In the genomic region with DNA sequence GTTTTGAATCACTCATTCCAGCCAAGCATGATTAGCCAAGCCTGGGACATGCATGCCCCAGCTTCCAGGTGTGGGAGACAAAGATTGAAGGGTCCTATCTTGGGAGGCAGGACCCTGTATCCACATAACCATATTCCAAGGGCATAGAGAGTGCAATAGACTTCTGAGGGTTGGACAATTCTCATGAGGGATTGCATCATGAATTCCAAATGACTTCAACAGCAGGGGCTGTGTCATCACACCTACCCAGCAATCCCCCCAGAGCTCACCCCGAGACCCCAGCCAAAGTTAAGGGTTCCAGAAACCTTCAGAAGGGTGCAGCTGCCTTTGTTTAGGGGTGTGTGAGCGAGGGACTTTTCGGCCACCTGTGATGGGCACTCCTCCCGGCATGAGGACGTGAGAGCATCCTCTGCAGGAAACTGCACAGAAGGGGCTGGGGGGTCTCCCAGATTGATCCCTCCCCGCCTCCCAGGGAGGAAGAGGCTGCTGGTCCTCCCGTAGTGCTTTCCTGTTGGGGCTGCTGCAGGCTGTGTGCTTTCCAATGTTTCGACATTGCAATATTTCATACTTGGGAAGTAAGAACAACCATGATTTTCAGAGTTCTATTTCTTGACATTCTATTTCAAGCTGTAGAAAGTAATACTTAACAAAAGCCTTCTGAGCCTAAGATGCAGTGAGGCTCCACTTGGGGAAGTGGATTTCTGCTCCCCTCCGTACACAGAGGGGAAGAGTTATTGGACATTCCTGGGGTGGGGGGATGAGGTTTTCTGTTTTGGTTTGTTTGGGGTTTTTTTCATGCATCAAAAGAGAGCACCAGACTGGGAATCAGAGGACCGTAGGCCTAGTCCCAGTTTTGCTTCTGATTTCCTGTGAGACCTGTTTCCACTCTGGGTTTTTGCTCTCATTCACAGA, we compare ENCODE assay signal across 13 cellular contexts.
"Had no signal": no experiment of that assay in that cellular context is flagged by ENCODE, and none has a peak within 500 bp of the region (broad histone marks: within the 10 kb centered on the region; RNA-seq: fewer than 3 reads in every experiment).

No MANE protein-coding gene starts in this region.

- H3K36me3 Mint-ChIP-seq: activated naive CD4-positive, alpha-beta T cell treated with anti-CD3 and anti-CD28 coated beads, Interleukin-2, amount 50 U/mL, for 72 hours; immature natural killer cell; memory B cell had no signal

- H3K9me3 ChIP-seq: left lung, transverse colon had no signal

- H3K9me3 Mint-ChIP-seq: activated naive CD4-positive, alpha-beta T cell treated with anti-CD3 and anti-CD28 coated beads, Interleukin-2, amount 50 U/mL, for 72 hours; immature natural killer cell; memory B cell; stimulated activated memory B cell treated with anti-CD40 and anti-IgM and Interleukin-4, amounts not matched to agents 10 μg/mL and 1 μg/mL and 100 μg/mL, for 72 hours had no signal

- H3K4me3 ChIP-seq: dorsolateral prefrontal cortex, left lung, transverse colon had no signal

- ATAC-seq: activated naive CD4-positive, alpha-beta T cell treated with anti-CD3 and anti-CD28 coated beads, Interleukin-2, amount 50 U/mL, for 72 hours; left lung; right cardiac atrium; stimulated activated memory B cell treated with anti-CD40 and anti-IgM and Interleukin-4, amounts not matched to agents 10 μg/mL and 1 μg/mL and 100 μg/mL, for 72 hours had no signal

- H3K4me3 Mint-ChIP-seq: immature natural killer cell; memory B cell; stimulated activated memory B cell treated with anti-CD40 and anti-IgM and Interleukin-4, amounts not matched to agents 10 μg/mL and 1 μg/mL and 100 μg/mL, for 72 hours had no signal

- H3K36me3 ChIP-seq: left lung, transverse colon had no signal

- DNase-seq: activated CD4-positive, alpha-beta T cell treated with anti-CD3 and anti-CD28 coated beads, Interleukin-2, amount 50 U/mL, for 1 hour; activated effector memory CD4-positive, alpha-beta T cell treated with anti-CD3 and anti-CD28 coated beads, Interleukin-2, amount 50 U/mL, for 16 hours; activated T-cell treated with anti-CD3 and anti-CD28 coated beads, Interleukin-2, amount 50 U/mL, for 1 hour; amygdala; immature natural killer cell; left lung; right cardiac atrium; T-helper 2 cell; transverse colon had no signal

- H3K4me1 Mint-ChIP-seq: memory B cell; stimulated activated memory B cell treated with anti-CD40 and anti-IgM and Interleukin-4, amounts not matched to agents 10 μg/mL and 1 μg/mL and 100 μg/mL, for 72 hours had no signal

- H3K27ac Mint-ChIP-seq: activated naive CD4-positive, alpha-beta T cell treated with anti-CD3 and anti-CD28 coated beads, Interleukin-2, amount 50 U/mL, for 72 hours; immature natural killer cell; memory B cell; stimulated activated memory B cell treated with anti-CD40 and anti-IgM and Interleukin-4, amounts not matched to agents 10 μg/mL and 1 μg/mL and 100 μg/mL, for 72 hours had no signal

- H3K27me3 ChIP-seq: dorsolateral prefrontal cortex, left lung, transverse colon had no signal

- H3K4me1 ChIP-seq: transverse colon had no signal

- H3K27ac ChIP-seq: left lung, transverse colon had no signal
